Comparison of ENCODE assay signal across 10 cellular contexts in the genomic region with DNA sequence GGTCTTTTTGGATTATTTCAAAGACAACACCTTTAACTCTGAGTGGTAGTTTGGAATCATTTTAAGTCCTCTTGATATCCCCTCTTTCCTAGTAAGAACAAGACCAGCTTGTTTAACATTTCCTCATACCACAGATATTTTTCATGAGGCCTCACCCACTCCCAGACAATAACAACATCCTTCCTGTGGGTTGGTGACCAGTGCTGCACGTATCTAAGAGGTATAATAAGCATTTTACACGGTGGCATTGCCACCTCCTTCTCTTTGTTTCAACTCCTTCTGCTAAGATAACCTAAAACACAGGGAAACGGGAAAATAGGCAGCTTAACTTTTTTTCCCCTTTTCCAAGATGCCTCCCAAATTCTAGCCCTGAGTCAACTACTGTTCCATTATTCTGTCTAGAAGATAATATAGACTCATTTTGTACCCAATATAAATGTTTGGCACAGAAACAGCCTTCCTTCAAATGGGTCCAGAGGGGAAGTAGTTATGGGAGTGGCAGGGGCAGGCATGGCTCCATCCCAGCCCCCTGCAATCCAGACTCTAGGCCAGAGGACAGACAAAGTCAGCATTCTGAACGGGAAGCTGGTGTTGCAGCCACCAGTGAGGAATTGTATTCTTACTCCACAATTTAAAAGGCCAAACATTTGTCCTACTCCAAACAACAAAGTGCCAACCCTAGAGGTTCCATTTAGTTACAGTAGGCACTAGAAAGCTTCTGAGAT. TPM values are rescaled to one million over a fixed set of nuclear protein-coding genes. Genes with fewer than 3 reads are reported as not detected.
DNase-seq lines count a peak whose midpoint lies in the region; FAIRE-seq and TF ChIP-seq lines count a peak whose summit lies in the region.
"Had no signal": no experiment of that assay in that cellular context is flagged by ENCODE, and none has a peak within 500 bp of the region (broad histone marks: within the 10 kb centered on the region; RNA-seq: fewer than 3 reads in every experiment).

No MANE protein-coding gene starts in this region.

- FAIRE-seq in bronchial epithelial cell (lab: Jason Lieb, UNC) (no peak), frontal cortex (lab: Jason Lieb, UNC) (no peak)
- FAIRE-seq: colon had no signal

- CTCF ChIA-PET in activated naive CD4-positive, alpha-beta T cell treated with anti-CD3 and anti-CD28 coated beads, Interleukin-2, amount 10 ng/mL, durations not matched to agents 7 days and 5 days (lab: Charles Lee) = interaction anchor here (1.0 to 1.2 kb wide), 2 partner anchors 21 to 26 kb away, joined by 3 to 4 read pairs; no protein-coding TSS in a partner anchor

- H3K9me3 ChIP-seq in vagina = no peaks in the 10 kb centered on the region

- TF ChIP-seq CTCF in bronchial epithelial cell (IDR thresholded peaks at IDR 0.05; ENCODE audit: insufficient read depth, low read length, severe bottlenecking) (no peak), mesothelial cell of epicardium (IDR thresholded peaks at IDR 0.05; ENCODE audit: unreplicated experiment) (no peak), vagina (IDR thresholded peaks at IDR 0.05) (no peak)

- peaks cover 87% of the 10 kb centered on the region for H3K4me1 ChIP-seq in vagina

- no peak for TF ChIP-seq POLR2A in vagina (IDR thresholded peaks at IDR 0.05)

- intact Hi-C loops in vagina (cut with DNase I) = no loop called here

- H3K27me3 ChIP-seq in bronchial epithelial cell (ENCODE audit: control insufficient read depth, insufficient read depth, low read length) (no peaks in the 10 kb centered on the region), vagina (no peaks in the 10 kb centered on the region)

- H3K4me3 ChIP-seq in bronchial epithelial cell (ENCODE audit: low read depth, low read length) (no peak overlapping the region), vagina (no peak overlapping the region)

- peaks cover 63% of the 10 kb centered on the region for H3K4me1 Mint-ChIP-seq in activated naive CD4-positive, alpha-beta T cell treated with anti-CD3 and anti-CD28 coated beads, Interleukin-2, amount 10 ng/mL, durations not matched to agents 7 days and 5 days
- H3K4me1 Mint-ChIP-seq in mesothelial cell of epicardium = peaks cover 90% of the 10 kb centered on the region

- no peak overlapping the region for H3K4me3 Mint-ChIP-seq in activated naive CD4-positive, alpha-beta T cell treated with anti-CD3 and anti-CD28 coated beads, Interleukin-2, amount 10 ng/mL, durations not matched to agents 7 days and 5 days
- no peak overlapping the region for H3K4me3 Mint-ChIP-seq in mesothelial cell of epicardium

- H3K36me3 Mint-ChIP-seq in activated naive CD4-positive, alpha-beta T cell treated with anti-CD3 and anti-CD28 coated beads, Interleukin-2, amount 10 ng/mL, durations not matched to agents 7 days and 5 days = peaks cover 72% of the 10 kb centered on the region
- peaks cover 4% of the 10 kb centered on the region for H3K36me3 Mint-ChIP-seq in mesothelial cell of epicardium

- no peak for DNase-seq in activated naive CD4-positive, alpha-beta T cell treated with anti-CD3 and anti-CD28 coated beads, Interleukin-2, amount 10 ng/mL, durations not matched to agents 7 days and 5 days
- no peak for DNase-seq in activated naive CD4-positive, alpha-beta T cell treated with Interleukin-2 at 50 U/mL for 16 hours
- DNase-seq in bronchial epithelial cell (ENCODE audit: low read depth) = peak; percentile 86
- no peak for DNase-seq in mesothelial cell of epicardium (ENCODE audit: low spot score in 2 of 2, unreplicated experiment in 2 of 2)
- DNase-seq in vagina (ENCODE audit: extremely low spot score in 2 of 2) = no peak
- DNase-seq in AML-193 (lab: John Stamatoyannopoulos, UW) = no peak
- no peak for DNase-seq in SKM-1 treated with dmso at 0.1 percent for 144 hours (lab: John Stamatoyannopoulos, UW; ENCODE audit: unreplicated experiment)
- no peak for DNase-seq in frontal cortex (ENCODE audit: low spot score in 2 of 2)
- DNase-seq: stimulated activated CD4-positive, alpha-beta T cell treated with anti-CD3 and anti-CD28 coated beads, Interleukin-4, amount 100 ng/mL, for 24 hours had no signal

- H3K27me3 Mint-ChIP-seq in activated naive CD4-positive, alpha-beta T cell treated with anti-CD3 and anti-CD28 coated beads, Interleukin-2, amount 10 ng/mL, durations not matched to agents 7 days and 5 days = no peaks in the 10 kb centered on the region
- no peaks in the 10 kb centered on the region for H3K27me3 Mint-ChIP-seq in mesothelial cell of epicardium (ENCODE audit: low read depth)

- no peaks in the 10 kb centered on the region for H3K9me3 Mint-ChIP-seq in activated naive CD4-positive, alpha-beta T cell treated with anti-CD3 and anti-CD28 coated beads, Interleukin-2, amount 10 ng/mL, durations not matched to agents 7 days and 5 days
- no peaks in the 10 kb centered on the region for H3K9me3 Mint-ChIP-seq in mesothelial cell of epicardium

- H3K27ac Mint-ChIP-seq in activated naive CD4-positive, alpha-beta T cell treated with anti-CD3 and anti-CD28 coated beads, Interleukin-2, amount 10 ng/mL, durations not matched to agents 7 days and 5 days = peak overlapping the region; percentile 67
- H3K27ac Mint-ChIP-seq in mesothelial cell of epicardium = peak overlapping the region; percentile 98

- H3K36me3 ChIP-seq in bronchial epithelial cell (ENCODE audit: control insufficient read depth, insufficient read depth, low read length) (no peaks in the 10 kb centered on the region), vagina (no peaks in the 10 kb centered on the region)

- peak overlapping the region; percentile 64 for H3K27ac ChIP-seq in vagina

RNA-seq across cellular contexts. Expression of a gene that starts 28.5 kb away (rescaled TPM):
- total RNA-seq in bronchial epithelial cell (1.3 TPM in 2 replicates), mesothelial cell of epicardium (36.4 to 38.4 TPM (median 38.3 TPM) in 3 replicates), vagina (36.3 TPM), frontal cortex (3.3 TPM)
